24 cellular contexts compared by ENCODE assay signal in genomic region chr3:195249858-195250464, GRCh38. TPM values are rescaled to one million over a fixed set of nuclear protein-coding genes. Genes with fewer than 3 reads are reported as not detected.
DNase-seq lines count a peak whose midpoint lies in the region; ATAC-seq, FAIRE-seq and TF ChIP-seq lines count a peak whose summit lies in the region.
"Had no signal": no experiment of that assay in that cellular context is flagged by ENCODE, and none has a peak within 500 bp of the region (broad histone marks: within the 10 kb centered on the region; RNA-seq: fewer than 3 reads in every experiment).

No MANE protein-coding gene starts in this region.

- H3K9me3 Mint-ChIP-seq in activated T-cell treated with anti-CD3 and anti-CD28 coated beads, Interleukin-2, amount 50 U/mL, for 24 hours = no peaks in the 10 kb centered on the region
- H3K9me3 Mint-ChIP-seq in central memory CD8-positive, alpha-beta T cell = no peaks in the 10 kb centered on the region
- H3K9me3 Mint-ChIP-seq in stimulated activated naive B cell treated with anti-CD40 and anti-IgM and Interleukin-4, amounts not matched to agents 10 μg/mL and 1 μg/mL and 100 μg/mL, for 72 hours = peaks cover 0 to 4% of the 10 kb centered on the region in 2 donors
- H3K9me3 Mint-ChIP-seq: activated T-cell treated with anti-CD3 and anti-CD28 coated beads, Interleukin-2, amount 50 U/mL, for 4 hours; T-cell had no signal

- H3K4me3 Mint-ChIP-seq in activated T-cell treated with anti-CD3 and anti-CD28 coated beads, Interleukin-2, amount 50 U/mL, for 24 hours = no peak overlapping the region
- H3K4me3 Mint-ChIP-seq in central memory CD8-positive, alpha-beta T cell = no peak overlapping the region
- H3K4me3 Mint-ChIP-seq in stimulated activated naive B cell treated with anti-CD40 and anti-IgM and Interleukin-4, amounts not matched to agents 10 μg/mL and 1 μg/mL and 100 μg/mL, for 72 hours = no peak overlapping the region
- H3K4me3 Mint-ChIP-seq: activated T-cell treated with anti-CD3 and anti-CD28 coated beads, Interleukin-2, amount 50 U/mL, for 4 hours; type B pancreatic cell had no signal

- FAIRE-seq in GM12891 (lab: Jason Lieb, UNC) = no peak
- FAIRE-seq: G401.6, K562 had no signal

- no peak overlapping the region for H3K27ac Mint-ChIP-seq in activated T-cell treated with anti-CD3 and anti-CD28 coated beads, Interleukin-2, amount 50 U/mL, for 24 hours
- peak overlapping the region; percentile 82 for H3K27ac Mint-ChIP-seq in central memory CD8-positive, alpha-beta T cell (ENCODE audit: low read depth)
- peak overlapping the region; percentile 51 for H3K27ac Mint-ChIP-seq in stimulated activated naive B cell treated with anti-CD40 and anti-IgM and Interleukin-4, amounts not matched to agents 10 μg/mL and 1 μg/mL and 100 μg/mL, for 72 hours

- TF ChIP-seq CTCF in mucosa of descending colon (IDR thresholded peaks at IDR 0.05) = no peak

- peaks cover 38% of the 10 kb centered on the region for H3K4me1 Mint-ChIP-seq in activated T-cell treated with anti-CD3 and anti-CD28 coated beads, Interleukin-2, amount 50 U/mL, for 24 hours (ENCODE audit: low read depth)
- peaks cover 37% of the 10 kb centered on the region for H3K4me1 Mint-ChIP-seq in central memory CD8-positive, alpha-beta T cell
- H3K4me1 Mint-ChIP-seq in stimulated activated naive B cell treated with anti-CD40 and anti-IgM and Interleukin-4, amounts not matched to agents 10 μg/mL and 1 μg/mL and 100 μg/mL, for 72 hours = peaks cover 19 to 31% of the 10 kb centered on the region in 2 donors

- no peaks in the 10 kb centered on the region for H3K27me3 Mint-ChIP-seq in activated T-cell treated with anti-CD3 and anti-CD28 coated beads, Interleukin-2, amount 50 U/mL, for 24 hours
- no peaks in the 10 kb centered on the region for H3K27me3 Mint-ChIP-seq in central memory CD8-positive, alpha-beta T cell
- no peaks in the 10 kb centered on the region for H3K27me3 Mint-ChIP-seq in stimulated activated naive B cell treated with anti-CD40 and anti-IgM and Interleukin-4, amounts not matched to agents 10 μg/mL and 1 μg/mL and 100 μg/mL, for 72 hours
- H3K27me3 Mint-ChIP-seq: T-cell, type B pancreatic cell had no signal

- no peak overlapping the region for H3K4me3 ChIP-seq in mucosa of descending colon
- H3K4me3 ChIP-seq: K562, lower lobe of right lung, SJCRH30, skin epidermis had no signal

- ATAC-seq in central memory CD8-positive, alpha-beta T cell (replicated peaks; ENCODE audit: extremely low read depth, poor library complexity, severe bottlenecking) = no peak
- ATAC-seq in stimulated activated naive B cell treated with anti-CD40 and anti-IgM and Interleukin-4, amounts not matched to agents 10 μg/mL and 1 μg/mL and 100 μg/mL, for 72 hours (replicated peaks) = no peak
- no peak for ATAC-seq in mucosa of descending colon
- ATAC-seq in GM19463 (IDR thresholded peaks at IDR 0.05; ENCODE audit: unreplicated experiment) = no peak
- ATAC-seq: HCT116, K562 had no signal

- DNase-seq in activated T-cell treated with anti-CD3 and anti-CD28 coated beads, Interleukin-2, amount 50 U/mL, for 24 hours = peak; percentile 22
- DNase-seq in activated T-cell treated with anti-CD3 and anti-CD28 coated beads for 4 hours (no peak), mesenteric fat pad (ENCODE audit: low spot score) (peak; percentile 53), mucosa of descending colon (no peak), GM12891 (ENCODE audit: insufficient read length, low spot score) (no peak)
- DNase-seq in central memory CD8-positive, alpha-beta T cell (ENCODE audit: low spot score in 2 of 2) = no peak
- no peak for DNase-seq in stimulated activated naive B cell treated with anti-CD40 and anti-IgM and Interleukin-4, amounts not matched to agents 10 μg/mL and 1 μg/mL and 100 μg/mL, for 72 hours
- DNase-seq: activated naive CD4-positive, alpha-beta T cell treated with Interleukin-2 at 50 U/mL for 16 hours; activated T-cell treated with anti-CD3 and anti-CD28 coated beads, Interleukin-2, amount 50 U/mL, for 4 hours; cerebellar nuclear complex; COR-L47; DMS53; NCI-H226; NCI-H748 treated with DMSO at 0.1 percent for 48 hours; nucleus accumbens; SJCRH30 had no signal

- peaks cover 16% of the 10 kb centered on the region for H3K36me3 Mint-ChIP-seq in activated T-cell treated with anti-CD3 and anti-CD28 coated beads, Interleukin-2, amount 50 U/mL, for 24 hours (ENCODE audit: low read depth)
- peaks cover 4% of the 10 kb centered on the region for H3K36me3 Mint-ChIP-seq in central memory CD8-positive, alpha-beta T cell (ENCODE audit: insufficient read depth)
- H3K36me3 Mint-ChIP-seq in stimulated activated naive B cell treated with anti-CD40 and anti-IgM and Interleukin-4, amounts not matched to agents 10 μg/mL and 1 μg/mL and 100 μg/mL, for 72 hours = peaks cover 8 to 39% of the 10 kb centered on the region in 2 donors

- intact Hi-C loops in mucosa of descending colon (cut with DNase I, micrococcal nuclease) = no loop called here

- no peaks in the 10 kb centered on the region for H3K36me3 ChIP-seq in mucosa of descending colon (ENCODE audit: low read depth)
- H3K36me3 ChIP-seq: lower lobe of right lung, SJCRH30 had no signal

- H3K4me1 ChIP-seq in mucosa of descending colon (ENCODE audit: low read depth) = no peaks in the 10 kb centered on the region
- H3K4me1 ChIP-seq: lower lobe of right lung had no signal

- no peaks in the 10 kb centered on the region for H3K9me3 ChIP-seq in mucosa of descending colon
- H3K9me3 ChIP-seq: lower lobe of right lung, SJCRH30 had no signal

- TF ChIP-seq POLR2A in GM12891 (IDR thresholded peaks at IDR 0.05; ENCODE audit: low read depth, low read length) = no peak

TF ChIP-seq in GM12891, 5 proteins besides CTCF, POLR2A, EP300 and RAD21:
- no peak for TF ChIP-seq POU2F2 (IDR thresholded peaks at IDR 0.05; ENCODE audit: low read depth, low read length)
- TF ChIP-seq TAF1 (IDR thresholded peaks at IDR 0.05; ENCODE audit: low read depth, low read length) = no peak
- TF ChIP-seq PAX5 (IDR thresholded peaks at IDR 0.05; ENCODE audit: insufficient read depth, low read length, severe bottlenecking) = no peak
- no peak for TF ChIP-seq POLR2AphosphoS5 (IDR thresholded peaks at IDR 0.05; ENCODE audit: low read depth, low read length)
- TF ChIP-seq SPI1 (IDR thresholded peaks at IDR 0.05; ENCODE audit: low read depth, low read length) = no peak

RNA-seq across cellular contexts. Expression of gene XXYLT1, which starts 21.0 kb away (rescaled TPM):
- 17.0 TPM for total RNA-seq in mesenteric fat pad
- total RNA-seq in mucosa of descending colon = 10 to 100 TPM; 10.0 to 10.7 (median 10.2) TPM
- 4.0 TPM for polyA plus RNA-seq in GM12891 (2012; ENCODE audit: low read depth, missing spikeins)

Comparison
In these comparisons a context has a peak if more than half of its experiments do, and no peak if none do; other contexts are left out.
1. DNase-seq: peak in activated T-cell treated with anti-CD3 and anti-CD28 coated beads, Interleukin-2, amount 50 U/mL, for 24 hours (single experiment) and mesenteric fat pad (single experiment); none in activated T-cell treated with anti-CD3 and anti-CD28 coated beads for 4 hours (single experiment), central memory CD8-positive, alpha-beta T cell (0 of 2), stimulated activated naive B cell treated with anti-CD40 and anti-IgM and Interleukin-4, amounts not matched to agents 10 μg/mL and 1 μg/mL and 100 μg/mL, for 72 hours (single experiment), mucosa of descending colon (0 of 3) and GM12891 (single experiment).